8 cellular contexts compared by ENCODE assay signal in the genomic region with DNA sequence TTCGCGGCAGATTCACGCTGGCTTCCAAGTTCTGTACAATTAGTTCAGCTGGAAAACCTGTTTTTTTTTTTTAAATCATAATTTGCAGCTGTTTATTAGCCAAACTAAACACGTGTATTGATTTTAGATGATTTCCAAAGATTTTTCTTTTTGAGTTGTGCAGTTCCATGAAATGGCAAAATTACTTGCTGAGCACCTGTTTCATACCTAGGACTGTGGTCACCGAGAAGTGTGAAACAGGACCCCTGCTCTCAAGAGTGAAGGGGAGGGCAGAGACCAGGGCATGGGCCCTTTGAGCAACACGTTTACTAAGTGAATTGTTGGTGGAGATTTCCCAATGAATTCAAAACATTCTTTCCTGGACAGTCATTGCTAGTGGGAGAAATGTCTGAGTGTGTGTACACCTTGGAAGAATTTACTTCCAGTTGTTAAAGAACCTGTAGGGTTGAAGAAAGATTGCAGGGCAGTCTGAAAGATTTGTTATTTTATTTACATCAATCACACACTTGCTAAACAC. TPM values are rescaled to one million over a fixed set of nuclear protein-coding genes. Genes with fewer than 3 reads are reported as not detected.
DNase-seq lines count a peak whose midpoint lies in the region; ATAC-seq and TF ChIP-seq lines count a peak whose summit lies in the region.

No MANE protein-coding gene starts in this region.

- no peaks in the 10 kb centered on the region for H3K9me3 ChIP-seq in RWPE2 (ENCODE audit: severe bottlenecking)
- H3K9me3 ChIP-seq in neuron (ENCODE audit: low read length) = no peaks in the 10 kb centered on the region

- H3K36me3 Mint-ChIP-seq in activated CD8-positive, alpha-beta memory T cell treated with anti-CD3 and anti-CD28 coated beads, Interleukin-2, amount 10 ng/mL, durations not matched to agents 7 days and 5 days = peaks cover 1% of the 10 kb centered on the region

- peak overlapping the region; percentile 68 for H2AFZ ChIP-seq in neuron (ENCODE audit: low read depth, low read length)

- H3K4me1 ChIP-seq in RWPE2 (ENCODE audit: insufficient read depth, poor library complexity, severe bottlenecking) (peaks cover 27% of the 10 kb centered on the region), neuron (ENCODE audit: insufficient read depth, low read length) (peaks cover 13% of the 10 kb centered on the region)

- H3K4me1 Mint-ChIP-seq in activated CD8-positive, alpha-beta memory T cell treated with anti-CD3 and anti-CD28 coated beads, Interleukin-2, amount 10 ng/mL, durations not matched to agents 7 days and 5 days = peaks cover 25% of the 10 kb centered on the region

- H3K27ac ChIP-seq in RWPE2 (ENCODE audit: poor library complexity, severe bottlenecking) = peak overlapping the region; percentile 97

- peak overlapping the region; percentile 57 for H3K4me3 Mint-ChIP-seq in activated CD8-positive, alpha-beta memory T cell treated with anti-CD3 and anti-CD28 coated beads, Interleukin-2, amount 10 ng/mL, durations not matched to agents 7 days and 5 days

- ATAC-seq in activated CD8-positive, alpha-beta memory T cell treated with anti-CD3 and anti-CD28 coated beads, Interleukin-2, amount 10 ng/mL, durations not matched to agents 7 days and 5 days = no peak
- peak; percentile 80 for ATAC-seq in RWPE2 (ENCODE audit: low read depth)
- no peak for ATAC-seq in HG02588 (IDR thresholded peaks at IDR 0.05; ENCODE audit: unreplicated experiment)

- H3K27me3 Mint-ChIP-seq in activated CD8-positive, alpha-beta memory T cell treated with anti-CD3 and anti-CD28 coated beads, Interleukin-2, amount 10 ng/mL, durations not matched to agents 7 days and 5 days = peaks cover 6% of the 10 kb centered on the region

- DNase-seq in activated CD8-positive, alpha-beta memory T cell treated with anti-CD3 and anti-CD28 coated beads, Interleukin-2, amount 10 ng/mL, durations not matched to agents 7 days and 5 days = no peak
- no peak for DNase-seq in activated CD8-positive, alpha-beta memory T cell treated with anti-CD3 and anti-CD28 coated beads, Interleukin-2, amount 50 U/mL, for 48 hours
- DNase-seq in RWPE2 (ENCODE audit: low spot score) = no peak
- peak; percentile 89 for DNase-seq in epithelial cell of esophagus (ENCODE audit: low read depth)
- DNase-seq in activated effector memory CD4-positive, alpha-beta T cell treated with anti-CD3 and anti-CD28 coated beads, Interleukin-2, amount 50 U/mL, for 16 hours = no peak
- DNase-seq in cerebellar nuclear complex (lab: John Stamatoyannopoulos, UW) = no peak

- no peak overlapping the region for H3K27ac Mint-ChIP-seq in activated CD8-positive, alpha-beta memory T cell treated with anti-CD3 and anti-CD28 coated beads, Interleukin-2, amount 10 ng/mL, durations not matched to agents 7 days and 5 days

- H3K27me3 ChIP-seq in RWPE2 (ENCODE audit: insufficient read depth, poor library complexity, severe bottlenecking) = no peaks in the 10 kb centered on the region
- H3K27me3 ChIP-seq in neuron (ENCODE audit: insufficient read depth, low read length) = no peaks in the 10 kb centered on the region

- no peak for TF ChIP-seq CTCF in RWPE2 (IDR thresholded peaks at IDR 0.05; ENCODE audit: poor library complexity, severe bottlenecking)
- TF ChIP-seq CTCF in epithelial cell of esophagus (IDR thresholded peaks at IDR 0.05; ENCODE audit: insufficient read depth, low read depth, low read length, missing control alignments) = no peak

- H3K4me3 ChIP-seq in RWPE2 (ENCODE audit: severe bottlenecking) (peak overlapping the region; percentile 96), epithelial cell of esophagus (ENCODE audit: low read length) (peak overlapping the region; percentile 59), neuron (ENCODE audit: low read length) (peak overlapping the region; percentile 86)

- H3K36me3 ChIP-seq in RWPE2 (ENCODE audit: low read depth) = peaks cover 3% of the 10 kb centered on the region
- H3K36me3 ChIP-seq in neuron (ENCODE audit: insufficient read depth, low read length) = no peaks in the 10 kb centered on the region

- CTCF ChIA-PET in activated CD8-positive, alpha-beta memory T cell treated with anti-CD3 and anti-CD28 coated beads, Interleukin-2, amount 10 ng/mL, durations not matched to agents 7 days and 5 days (lab: Charles Lee) = no interaction called here

- H3K9me3 Mint-ChIP-seq in activated CD8-positive, alpha-beta memory T cell treated with anti-CD3 and anti-CD28 coated beads, Interleukin-2, amount 10 ng/mL, durations not matched to agents 7 days and 5 days (ENCODE audit: low read depth) = no peaks in the 10 kb centered on the region

RNA-seq across cellular contexts. Expression of a gene that starts 0.7 kb away (rescaled TPM):
- total RNA-seq in activated CD8-positive, alpha-beta memory T cell treated with anti-CD3 and anti-CD28 coated beads, Interleukin-2, amount 10 ng/mL, durations not matched to agents 7 days and 5 days = 1 to 10 TPM; 1.8 to 4.2 TPM
